8 cellular contexts compared by ENCODE assay signal in genomic region chr13:100588350-100589177, GRCh38. TPM values are rescaled to one million over a fixed set of nuclear protein-coding genes. Genes with fewer than 3 reads are reported as not detected.
A peak's percentile ranks its signal among the peaks of the same experiment; 100 is the strongest.
DNase-seq lines count a peak whose midpoint lies in the region; ATAC-seq and TF ChIP-seq lines count a peak whose summit lies in the region.

GGACT (minus strand) TSS chr13:100588789; CDS start chr13:100532591, 56,198 bp downstream.

- H3K9me3 ChIP-seq in RWPE2 (ENCODE audit: severe bottlenecking), result no peaks in the 10 kb centered on the region
- no peaks in the 10 kb centered on the region for H3K9me3 ChIP-seq in tibial nerve

- H3K27me3 Mint-ChIP-seq in osteocyte (ENCODE audit: unreplicated experiment), result no peaks in the 10 kb centered on the region

- H3K4me1 Mint-ChIP-seq in osteocyte (ENCODE audit: unreplicated experiment), result peaks cover 10% of the 10 kb centered on the region

- TF ChIP-seq EP300 in tibial nerve (IDR thresholded peaks at IDR 0.05), result no peak

- peak within 1 kb of the TSS; percentile 62 for H3K27ac Mint-ChIP-seq in osteocyte (ENCODE audit: unreplicated experiment)

- TF ChIP-seq CTCF in RWPE2 (IDR thresholded peaks at IDR 0.05; ENCODE audit: poor library complexity, severe bottlenecking) (peak; percentile 86), osteocyte (IDR thresholded peaks at IDR 0.05) (peak; percentile 84), tibial nerve (IDR thresholded peaks at IDR 0.05) (peak; percentile 72 to 89 (median 80))

- ATAC-seq in GM19468 (IDR thresholded peaks at IDR 0.05; ENCODE audit: extremely low read depth, unreplicated experiment), result peak; percentile 96
- ATAC-seq in RWPE2 (ENCODE audit: low read depth), result peak; percentile 85

- H3K4me1 ChIP-seq in RWPE2 (ENCODE audit: insufficient read depth, poor library complexity, severe bottlenecking), result no peaks in the 10 kb centered on the region
- H3K4me1 ChIP-seq in tibial nerve, result peaks cover 0 to 21% (median 0%) of the 10 kb centered on the region in 4 donors

- TF ChIP-seq POLR2A in tibial nerve (IDR thresholded peaks at IDR 0.05), result no peak

- H3K36me3 ChIP-seq in RWPE2 (ENCODE audit: low read depth) (no peaks in the 10 kb centered on the region), tibial nerve (peaks cover 0 to under 1% (median 0%) of the 10 kb centered on the region in 3 donors)

- peak within 1 kb of the TSS; percentile 63 for H3K4me3 ChIP-seq in RWPE2 (ENCODE audit: severe bottlenecking)
- peak within 1 kb of the TSS; percentile 46 to 86 (median 58) for H3K4me3 ChIP-seq in tibial nerve

- H3K27ac ChIP-seq in RWPE2 (ENCODE audit: poor library complexity, severe bottlenecking) (peak within 1 kb of the TSS; percentile 9), tibial nerve (peak within 1 kb of the TSS in 3 of 4 donors; percentile 58 to 82 (median 73))

- H3K27me3 ChIP-seq in RWPE2 (ENCODE audit: insufficient read depth, poor library complexity, severe bottlenecking), result no peaks in the 10 kb centered on the region
- no peaks in the 10 kb centered on the region for H3K27me3 ChIP-seq in tibial nerve

- 8 to 25% methylated on average over 32 to 50 of the region's 82 CpGs for WGBS in tibial nerve, 2 donors

- no peaks in the 10 kb centered on the region for H3K36me3 Mint-ChIP-seq in osteocyte (ENCODE audit: unreplicated experiment)

- H3K4me3 Mint-ChIP-seq in osteocyte (ENCODE audit: unreplicated experiment), result peak within 1 kb of the TSS; percentile 75

- DNase-seq in DMS79 (lab: John Stamatoyannopoulos, UW) (peak; percentile 35), HPDE6-E6E7 (ENCODE audit: extremely low spot score) (peak; percentile 49), RWPE2 (ENCODE audit: low spot score) (no peak), globus pallidus (ENCODE audit: low spot score) (peak; percentile 31), osteocyte (ENCODE audit: extremely low spot score, unreplicated experiment) (peak; percentile 92), tibial nerve (ENCODE audit: low spot score in 2 of 2) (peak; percentile 28 to 37)
- DNase-seq in activated naive CD4-positive, alpha-beta T cell (lab: John Stamatoyannopoulos, UW), result peak; percentile 54 to 86 (median 69)

- no peaks in the 10 kb centered on the region for H3K9me3 Mint-ChIP-seq in osteocyte (ENCODE audit: unreplicated experiment)

RNA-seq across cellular contexts. Expression of gene GGACT, which starts in this region (rescaled TPM):
- 7.1 and 10.4 TPM in 2 replicates for total RNA-seq in osteocyte
- total RNA-seq in tibial nerve, result 1 to 10 TPM; 2.4 to 5.2 (median 3.9) TPM
